In genomic region chr7:123211545-123211944, GRCh38 we compare ENCODE assay signal across 1 cellular context.
TF ChIP-seq lines count a peak whose summit lies in the region.

No MANE protein-coding gene starts in this region.

TF ChIP-seq in GM23338, 12 proteins besides CTCF, POLR2A, EP300 and RAD21 (continued from another document):
- TF ChIP-seq, protein P1, sequence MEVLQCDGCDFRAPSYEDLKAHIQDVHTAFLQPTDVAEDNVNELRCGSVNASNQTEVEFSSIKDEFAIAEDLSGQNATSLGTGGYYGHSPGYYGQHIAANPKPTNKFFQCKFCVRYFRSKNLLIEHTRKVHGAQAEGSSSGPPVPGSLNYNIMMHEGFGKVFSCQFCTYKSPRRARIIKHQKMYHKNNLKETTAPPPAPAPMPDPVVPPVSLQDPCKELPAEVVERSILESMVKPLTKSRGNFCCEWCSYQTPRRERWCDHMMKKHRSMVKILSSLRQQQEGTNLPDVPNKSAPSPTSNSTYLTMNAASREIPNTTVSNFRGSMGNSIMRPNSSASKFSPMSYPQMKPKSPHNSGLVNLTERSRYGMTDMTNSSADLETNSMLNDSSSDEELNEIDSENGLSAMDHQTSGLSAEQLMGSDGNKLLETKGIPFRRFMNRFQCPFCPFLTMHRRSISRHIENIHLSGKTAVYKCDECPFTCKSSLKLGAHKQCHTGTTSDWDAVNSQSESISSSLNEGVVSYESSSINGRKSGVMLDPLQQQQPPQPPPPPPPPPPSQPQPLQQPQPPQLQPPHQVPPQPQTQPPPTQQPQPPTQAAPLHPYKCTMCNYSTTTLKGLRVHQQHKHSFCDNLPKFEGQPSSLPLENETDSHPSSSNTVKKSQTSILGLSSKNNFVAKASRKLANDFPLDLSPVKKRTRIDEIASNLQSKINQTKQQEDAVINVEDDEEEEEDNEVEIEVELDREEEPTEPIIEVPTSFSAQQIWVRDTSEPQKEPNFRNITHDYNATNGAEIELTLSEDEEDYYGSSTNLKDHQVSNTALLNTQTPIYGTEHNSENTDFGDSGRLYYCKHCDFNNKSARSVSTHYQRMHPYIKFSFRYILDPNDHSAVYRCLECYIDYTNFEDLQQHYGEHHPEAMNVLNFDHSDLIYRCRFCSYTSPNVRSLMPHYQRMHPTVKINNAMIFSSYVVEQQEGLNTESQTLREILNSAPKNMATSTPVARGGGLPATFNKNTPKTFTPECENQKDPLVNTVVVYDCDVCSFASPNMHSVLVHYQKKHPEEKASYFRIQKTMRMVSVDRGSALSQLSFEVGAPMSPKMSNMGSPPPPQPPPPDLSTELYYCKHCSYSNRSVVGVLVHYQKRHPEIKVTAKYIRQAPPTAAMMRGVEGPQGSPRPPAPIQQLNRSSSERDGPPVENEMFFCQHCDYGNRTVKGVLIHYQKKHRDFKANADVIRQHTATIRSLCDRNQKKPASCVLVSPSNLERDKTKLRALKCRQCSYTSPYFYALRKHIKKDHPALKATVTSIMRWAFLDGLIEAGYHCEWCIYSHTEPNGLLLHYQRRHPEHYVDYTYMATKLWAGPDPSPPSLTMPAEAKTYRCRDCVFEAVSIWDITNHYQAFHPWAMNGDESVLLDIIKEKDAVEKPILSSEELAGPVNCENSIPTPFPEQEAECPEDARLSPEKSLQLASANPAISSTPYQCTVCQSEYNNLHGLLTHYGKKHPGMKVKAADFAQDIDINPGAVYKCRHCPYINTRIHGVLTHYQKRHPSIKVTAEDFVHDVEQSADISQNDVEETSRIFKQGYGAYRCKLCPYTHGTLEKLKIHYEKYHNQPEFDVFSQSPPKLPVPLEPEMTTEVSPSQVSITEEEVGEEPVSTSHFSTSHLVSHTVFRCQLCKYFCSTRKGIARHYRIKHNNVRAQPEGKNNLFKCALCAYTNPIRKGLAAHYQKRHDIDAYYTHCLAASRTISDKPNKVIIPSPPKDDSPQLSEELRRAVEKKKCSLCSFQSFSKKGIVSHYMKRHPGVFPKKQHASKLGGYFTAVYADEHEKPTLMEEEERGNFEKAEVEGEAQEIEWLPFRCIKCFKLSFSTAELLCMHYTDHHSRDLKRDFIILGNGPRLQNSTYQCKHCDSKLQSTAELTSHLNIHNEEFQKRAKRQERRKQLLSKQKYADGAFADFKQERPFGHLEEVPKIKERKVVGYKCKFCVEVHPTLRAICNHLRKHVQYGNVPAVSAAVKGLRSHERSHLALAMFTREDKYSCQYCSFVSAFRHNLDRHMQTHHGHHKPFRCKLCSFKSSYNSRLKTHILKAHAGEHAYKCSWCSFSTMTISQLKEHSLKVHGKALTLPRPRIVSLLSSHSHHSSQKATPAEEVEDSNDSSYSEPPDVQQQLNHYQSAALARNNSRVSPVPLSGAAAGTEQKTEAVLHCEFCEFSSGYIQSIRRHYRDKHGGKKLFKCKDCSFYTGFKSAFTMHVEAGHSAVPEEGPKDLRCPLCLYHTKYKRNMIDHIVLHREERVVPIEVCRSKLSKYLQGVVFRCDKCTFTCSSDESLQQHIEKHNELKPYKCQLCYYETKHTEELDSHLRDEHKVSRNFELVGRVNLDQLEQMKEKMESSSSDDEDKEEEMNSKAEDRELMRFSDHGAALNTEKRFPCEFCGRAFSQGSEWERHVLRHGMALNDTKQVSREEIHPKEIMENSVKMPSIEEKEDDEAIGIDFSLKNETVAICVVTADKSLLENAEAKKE (CRISPR knock-in tag; IDR thresholded peaks at IDR 0.05), result no peak
- no peak for TF ChIP-seq CREB1 (CRISPR knock-in tag; IDR thresholded peaks at IDR 0.05; ENCODE audit: low read depth)
- TF ChIP-seq STAT1 (IDR thresholded peaks at IDR 0.05; ENCODE audit: unreplicated experiment), result no peak
- TF ChIP-seq ETS1 (IDR thresholded peaks at IDR 0.05), result no peak
- TF ChIP-seq, protein P2, sequence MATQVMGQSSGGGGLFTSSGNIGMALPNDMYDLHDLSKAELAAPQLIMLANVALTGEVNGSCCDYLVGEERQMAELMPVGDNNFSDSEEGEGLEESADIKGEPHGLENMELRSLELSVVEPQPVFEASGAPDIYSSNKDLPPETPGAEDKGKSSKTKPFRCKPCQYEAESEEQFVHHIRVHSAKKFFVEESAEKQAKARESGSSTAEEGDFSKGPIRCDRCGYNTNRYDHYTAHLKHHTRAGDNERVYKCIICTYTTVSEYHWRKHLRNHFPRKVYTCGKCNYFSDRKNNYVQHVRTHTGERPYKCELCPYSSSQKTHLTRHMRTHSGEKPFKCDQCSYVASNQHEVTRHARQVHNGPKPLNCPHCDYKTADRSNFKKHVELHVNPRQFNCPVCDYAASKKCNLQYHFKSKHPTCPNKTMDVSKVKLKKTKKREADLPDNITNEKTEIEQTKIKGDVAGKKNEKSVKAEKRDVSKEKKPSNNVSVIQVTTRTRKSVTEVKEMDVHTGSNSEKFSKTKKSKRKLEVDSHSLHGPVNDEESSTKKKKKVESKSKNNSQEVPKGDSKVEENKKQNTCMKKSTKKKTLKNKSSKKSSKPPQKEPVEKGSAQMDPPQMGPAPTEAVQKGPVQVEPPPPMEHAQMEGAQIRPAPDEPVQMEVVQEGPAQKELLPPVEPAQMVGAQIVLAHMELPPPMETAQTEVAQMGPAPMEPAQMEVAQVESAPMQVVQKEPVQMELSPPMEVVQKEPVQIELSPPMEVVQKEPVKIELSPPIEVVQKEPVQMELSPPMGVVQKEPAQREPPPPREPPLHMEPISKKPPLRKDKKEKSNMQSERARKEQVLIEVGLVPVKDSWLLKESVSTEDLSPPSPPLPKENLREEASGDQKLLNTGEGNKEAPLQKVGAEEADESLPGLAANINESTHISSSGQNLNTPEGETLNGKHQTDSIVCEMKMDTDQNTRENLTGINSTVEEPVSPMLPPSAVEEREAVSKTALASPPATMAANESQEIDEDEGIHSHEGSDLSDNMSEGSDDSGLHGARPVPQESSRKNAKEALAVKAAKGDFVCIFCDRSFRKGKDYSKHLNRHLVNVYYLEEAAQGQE (IDR thresholded peaks at IDR 0.05; ENCODE audit: unreplicated experiment), result no peak
- TF ChIP-seq EZH2phosphoT487 (IDR thresholded peaks at IDR 0.05; ENCODE audit: unreplicated experiment), result no peak
- TF ChIP-seq NANOG (IDR thresholded peaks at IDR 0.05; ENCODE audit: borderline replicate concordance), result no peak
- TF ChIP-seq EZH2 (IDR thresholded peaks at IDR 0.05; ENCODE audit: low read depth, unreplicated experiment), result no peak
